ENCODE assay signal across 8 cellular contexts in the genomic region with DNA sequence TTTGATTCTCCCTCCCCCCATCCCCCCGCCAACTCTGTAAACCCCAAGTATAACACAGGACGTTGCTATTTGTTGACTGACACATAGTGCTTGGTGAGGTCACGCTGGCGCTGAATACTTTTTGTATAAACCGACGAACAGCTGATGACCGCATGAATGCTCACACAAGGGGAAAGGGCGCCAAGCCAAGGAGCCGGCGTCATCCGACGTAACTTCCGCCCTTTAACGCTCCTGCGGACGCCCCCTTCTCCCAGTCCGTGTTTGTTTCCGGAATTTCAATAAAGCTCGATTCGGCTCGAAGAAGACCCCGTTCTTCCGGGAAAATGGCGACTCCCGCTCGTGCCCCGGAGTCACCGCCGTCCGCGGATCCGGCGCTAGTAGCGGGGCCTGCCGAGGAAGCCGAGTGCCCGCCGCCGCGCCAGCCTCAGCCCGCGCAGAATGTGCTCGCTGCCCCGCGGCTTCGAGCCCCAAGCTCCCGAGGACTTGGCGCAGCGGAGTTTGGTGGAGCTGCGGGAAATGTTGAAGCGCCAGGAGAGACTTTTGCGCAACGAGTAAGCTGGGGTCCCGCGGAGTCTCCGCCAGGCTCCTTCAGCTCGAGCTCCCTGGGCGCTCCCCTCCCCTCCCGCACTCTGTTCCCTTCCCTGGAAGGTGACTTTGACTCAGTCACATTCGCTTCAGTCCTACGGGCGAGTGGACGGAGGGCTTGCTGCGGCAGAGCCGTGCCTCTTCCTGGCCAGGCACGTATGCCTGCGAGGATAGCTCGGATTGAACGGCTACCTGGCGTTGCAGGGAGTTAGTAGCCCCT. TPM values are rescaled to one million over a fixed set of nuclear protein-coding genes. Genes with fewer than 3 reads are reported as not detected.
DNase-seq lines count a peak whose midpoint lies in the region; ATAC-seq, FAIRE-seq and TF ChIP-seq lines count a peak whose summit lies in the region.

TSS of gene POLR2M (plus strand) at position 310 of the 805 bp plus-strand sequence. CDS start at position 439, 129 bp downstream.

- peaks cover 50% of the 10 kb centered on the region for H3K79me2 ChIP-seq in Loucy (ENCODE audit: insufficient read depth, low read length)

- no peaks in the 10 kb centered on the region for H3K9me3 Mint-ChIP-seq in natural killer cell treated with Interleukin-12 subunit alpha and Interleukin-12 subunit beta and Interleukin-15 and Interleukin-18, amount 100 ng/mL, for 72 hours

- ATAC-seq in natural killer cell treated with Interleukin-12 subunit alpha and Interleukin-12 subunit beta and Interleukin-15 and Interleukin-18, amount 100 ng/mL, for 72 hours, result peak; percentile 97 to 98
- peak; percentile 97 for ATAC-seq in stimulated activated naive CD8-positive, alpha-beta T cell treated with anti-CD3 and anti-CD28 coated beads, Interleukin-15, Interleukin-2, amounts not matched to agents 100 U/mL and 50 U/mL, for 24 hours

- TF ChIP-seq CTCF in Loucy (conservative IDR thresholded peaks at IDR 0.05; ENCODE audit: low read length) (no peak), fibroblast of pulmonary artery (IDR thresholded peaks at IDR 0.05; ENCODE audit: low read length, missing control alignments) (no peak)

- FAIRE-seq in H54 (lab: Jason Lieb, UNC), result peak; percentile 70

- peak within 1 kb of the TSS; percentile 91 for H3K9ac ChIP-seq in Loucy (ENCODE audit: low read depth, low read length, poor library complexity, severe bottlenecking)

- H3K4me3 ChIP-seq in Loucy (ENCODE audit: low read length, poor library complexity, severe bottlenecking) (peak within 1 kb of the TSS; percentile 82), fibroblast of pulmonary artery (replicated peaks; ENCODE audit: low read depth, low read length) (peak within 1 kb of the TSS; percentile 98)

- no peaks in the 10 kb centered on the region for H3K9me3 ChIP-seq in Loucy (ENCODE audit: insufficient read depth, low read depth, low read length)

- DNase-seq in EL, result peak; percentile 99
- DNase-seq in H54 (ENCODE audit: insufficient read length, low spot score), result peak; percentile 38
- peak; percentile 84 for DNase-seq in activated T-helper 9 cell treated with anti-CD3 and anti-CD28 coated beads, Interleukin-2, amount 50 U/mL, for 16 hours (ENCODE audit: low read depth)
- peak; percentile 100 for DNase-seq in fibroblast of pulmonary artery (ENCODE audit: low read depth)
- DNase-seq in natural killer cell treated with Interleukin-12 subunit alpha and Interleukin-12 subunit beta and Interleukin-15 and Interleukin-18, amount 100 ng/mL, for 72 hours (ENCODE audit: low spot score), result peak; percentile 93
- peak; percentile 89 for DNase-seq in stimulated activated naive CD8-positive, alpha-beta T cell treated with anti-CD3 and anti-CD28 coated beads, Interleukin-15, Interleukin-2, amounts not matched to agents 100 U/mL and 50 U/mL, for 24 hours

- peak within 1 kb of the TSS; percentile 95 for H3K4me3 Mint-ChIP-seq in natural killer cell treated with Interleukin-12 subunit alpha and Interleukin-12 subunit beta and Interleukin-15 and Interleukin-18, amount 100 ng/mL, for 72 hours

- TF ChIP-seq POLR2A in H54 (IDR thresholded peaks at IDR 0.05; ENCODE audit: low read depth, low read length) (peak; percentile 55), Raji (IDR thresholded peaks at IDR 0.05; ENCODE audit: insufficient read depth, low read depth, low read length) (peak; percentile 56)

- H3K4me1 ChIP-seq in Loucy (ENCODE audit: insufficient read depth, low read length, poor library complexity, severe bottlenecking), result peaks cover 37% of the 10 kb centered on the region

- H3K9me2 ChIP-seq in Loucy (replicated peaks; ENCODE audit: low read depth, low read length), result no peaks in the 10 kb centered on the region

- H3K27me3 Mint-ChIP-seq in natural killer cell treated with Interleukin-12 subunit alpha and Interleukin-12 subunit beta and Interleukin-15 and Interleukin-18, amount 100 ng/mL, for 72 hours, result peaks cover 14% of the 10 kb centered on the region in 2 donors

- H2AFZ ChIP-seq in Loucy (ENCODE audit: low read length), result peak within 1 kb of the TSS; percentile 74

- no peaks in the 10 kb centered on the region for H3F3A ChIP-seq in Loucy (ENCODE audit: low read depth)

- peaks cover 34% of the 10 kb centered on the region for H3K36me3 Mint-ChIP-seq in natural killer cell treated with Interleukin-12 subunit alpha and Interleukin-12 subunit beta and Interleukin-15 and Interleukin-18, amount 100 ng/mL, for 72 hours

- H3K27ac Mint-ChIP-seq in natural killer cell treated with Interleukin-12 subunit alpha and Interleukin-12 subunit beta and Interleukin-15 and Interleukin-18, amount 100 ng/mL, for 72 hours, result peak within 1 kb of the TSS; percentile 81 to 88

- H4K20me1 ChIP-seq in Loucy (ENCODE audit: insufficient read depth, low read length, poor library complexity, severe bottlenecking), result peaks cover 24% of the 10 kb centered on the region

- H3K4me2 ChIP-seq in Loucy (ENCODE audit: low read depth, low read length, poor library complexity, severe bottlenecking), result peak within 1 kb of the TSS; percentile 84

- H3K27me3 ChIP-seq in Loucy (ENCODE audit: insufficient read depth, low read length, poor library complexity, severe bottlenecking), result peaks cover 38% of the 10 kb centered on the region

- peaks cover 27 to 46% of the 10 kb centered on the region in 2 donors for H3K4me1 Mint-ChIP-seq in natural killer cell treated with Interleukin-12 subunit alpha and Interleukin-12 subunit beta and Interleukin-15 and Interleukin-18, amount 100 ng/mL, for 72 hours (ENCODE audit: low read depth in 2 of 2)

- H3K36me3 ChIP-seq in Loucy (ENCODE audit: insufficient read depth, low read length), result peaks cover 12% of the 10 kb centered on the region; the same call in 1 of the 2 replicates

RNA-seq across cellular contexts. Expression of gene POLR2M, which starts in this region (rescaled TPM):
- 10 to 100 TPM; 40.2 to 47.5 TPM for total RNA-seq in natural killer cell treated with Interleukin-12 subunit alpha and Interleukin-12 subunit beta and Interleukin-15 and Interleukin-18, amount 100 ng/mL, for 72 hours

Comparison
In these comparisons a context has a peak if more than half of its experiments do, and no peak if none do; other contexts are left out.
1. Peak in every context shown above with its lines: DNase-seq, ATAC-seq and H3K4me3 ChIP-seq.
2. DNase-seq: peak in every context shown above with its lines; median percentile 100 in fibroblast of pulmonary artery; 99 in EL; 93 in natural killer cell treated with Interleukin-12 subunit alpha and Interleukin-12 subunit beta and Interleukin-15 and Interleukin-18, amount 100 ng/mL, for 72 hours; 89 in stimulated activated naive CD8-positive, alpha-beta T cell treated with anti-CD3 and anti-CD28 coated beads, Interleukin-15, Interleukin-2, amounts not matched to agents 100 U/mL and 50 U/mL, for 24 hours; 84 in activated T-helper 9 cell treated with anti-CD3 and anti-CD28 coated beads, Interleukin-2, amount 50 U/mL, for 16 hours; 38 in H54.